Comparison of ENCODE assay signal across 12 cellular contexts in genomic region chr3:122691195-122691594, GRCh38. TPM values are rescaled to one million over a fixed set of nuclear protein-coding genes. Genes with fewer than 3 reads are reported as not detected.
DNase-seq lines count a peak whose midpoint lies in the region; ATAC-seq, FAIRE-seq and TF ChIP-seq lines count a peak whose summit lies in the region.
"Had no signal": no experiment of that assay in that cellular context is flagged by ENCODE, and none has a peak within 500 bp of the region (broad histone marks: within the 10 kb centered on the region; RNA-seq: fewer than 3 reads in every experiment).

No MANE protein-coding gene starts in this region.

- H2BK5ac ChIP-seq in trophoblast cell (ENCODE audit: low read depth, low read length, poor library complexity) = no peak overlapping the region

- POLR2A ChIA-PET in HepG2 (lab: Yijun Ruan, JAX) = interaction anchor here (0.6 to 1.0 kb wide), 2 partner anchors 12 to 285 kb away, joined by 3 read pairs; no protein-coding TSS in a partner anchor

- DNase-seq in RCC 7860 (ENCODE audit: low spot score) (peak; percentile 73), HepG2 (ENCODE audit: low spot score) (peak; percentile 80), Karpas-422 (no peak), trophoblast cell (no peak), SW480 (ENCODE audit: low spot score) (no peak)
- DNase-seq: activated CD4-positive, alpha-beta T cell treated with anti-CD3 and anti-CD28 coated beads, Interleukin-2, amount 50 U/mL, for 4 hours; colonic mucosa; upper lobe of left lung had no signal

- no TSS peak for BruUV-seq in HepG2 (replicated peaks; lab: Mats Ljungman, UMichigan)

- no peak overlapping the region for H2BK12ac ChIP-seq in trophoblast cell (ENCODE audit: low read length)

- no peak for TF ChIP-seq EP300 in HepG2 (IDR thresholded peaks at IDR 0.05; ENCODE audit: low read depth in 2 of 2, low read length in 2 of 2)
- no peak; the same call in 1 of the 2 replicates for TF ChIP-seq EP300 in HepG2 (CRISPR knock-in tag; IDR thresholded peaks at IDR 0.05; ENCODE audit: borderline replicate concordance)

- H4K91ac ChIP-seq in trophoblast cell (ENCODE audit: low read depth, low read length) = no peak overlapping the region

- H3K14ac ChIP-seq in trophoblast cell (ENCODE audit: low read length) = no peak overlapping the region

- H3K4ac ChIP-seq in trophoblast cell (ENCODE audit: low read depth, low read length) = no peak overlapping the region

- H2BK120ac ChIP-seq in trophoblast cell (ENCODE audit: insufficient read depth, low read length, poor library complexity) = no peak overlapping the region

- no peak overlapping the region for H2AFZ ChIP-seq in HepG2 (ENCODE audit: low read length)
- no peak overlapping the region for H2AFZ ChIP-seq in Karpas-422 (ENCODE audit: low read length)
- no peak overlapping the region for H2AFZ ChIP-seq in trophoblast cell (ENCODE audit: insufficient read depth, low read length, poor library complexity)

- in situ Hi-C loops in HepG2 (cut with HindIII; ENCODE audit: extremely low pct_ligation_motif_present, low pct_unique_long_range_greater_than_20kb) = loop anchor here (25.0 kb wide), 1 partner anchor 1129 kb away; the partner anchor contains the start of gene ARGFX

- TF ChIP-seq RAD21 in HepG2 (CRISPR knock-in tag; IDR thresholded peaks at IDR 0.05) = no peak

- H3K79me1 ChIP-seq in trophoblast cell (ENCODE audit: low read length) = no peaks in the 10 kb centered on the region

- peak overlapping the region; percentile 6; the same call in 1 of the 2 replicates for H3K4me2 ChIP-seq in HepG2 (ENCODE audit: low read depth, low read length)
- no peak overlapping the region for H3K4me2 ChIP-seq in Karpas-422 (ENCODE audit: low read depth, low read length, poor library complexity, severe bottlenecking)
- no peak overlapping the region for H3K4me2 ChIP-seq in trophoblast cell (ENCODE audit: low read length)

- H3K23ac ChIP-seq in trophoblast cell (ENCODE audit: low read length) = no peak overlapping the region

- no peaks in the 10 kb centered on the region for H3K9me2 ChIP-seq in Karpas-422 (replicated peaks; ENCODE audit: insufficient read depth, low read length)

- ATAC-seq in GM18511 (IDR thresholded peaks at IDR 0.05; ENCODE audit: unreplicated experiment) (peak; percentile 88), HG02623 (IDR thresholded peaks at IDR 0.05; ENCODE audit: unreplicated experiment) (peak; percentile 59), HepG2 (peak; percentile 93), HG03135 (IDR thresholded peaks at IDR 0.05; ENCODE audit: unreplicated experiment) (no peak)

- TF ChIP-seq POLR2A in HepG2 (IDR thresholded peaks at IDR 0.05; ENCODE audit: insufficient read depth in 1 of 2, low read depth in 2 of 2, low read length in 2 of 2) = no peak

- no peaks in the 10 kb centered on the region for H3K9me3 ChIP-seq in HepG2 (ENCODE audit: low read length)
- no peaks in the 10 kb centered on the region; the same call in 1 of the 2 replicates for H3K9me3 ChIP-seq in Karpas-422 (ENCODE audit: low read length)
- H3K9me3 ChIP-seq in trophoblast cell (ENCODE audit: insufficient read depth, low read depth, low read length) = no peaks in the 10 kb centered on the region
- H3K9me3 ChIP-seq: colonic mucosa, upper lobe of left lung had no signal

- H3K4me3 ChIP-seq in HepG2 (replicated peaks in 1 of 3; ENCODE audit: insufficient read depth in 1 of 3, low read depth in 2 of 3, low read length in 3 of 3) = no peak overlapping the region
- no peak overlapping the region for H3K4me3 ChIP-seq in Karpas-422 (ENCODE audit: low read length)
- no peak overlapping the region for H3K4me3 ChIP-seq in trophoblast cell (ENCODE audit: low read depth, low read length)
- H3K4me3 ChIP-seq: colonic mucosa, upper lobe of left lung had no signal

- H3K79me2 ChIP-seq in HepG2 (ENCODE audit: insufficient read depth, low read length) (no peaks in the 10 kb centered on the region), Karpas-422 (ENCODE audit: low read length) (no peaks in the 10 kb centered on the region), trophoblast cell (ENCODE audit: control insufficient read depth, insufficient read depth, low read length, poor library complexity) (no peaks in the 10 kb centered on the region)

- H4K12ac ChIP-seq in trophoblast cell (ENCODE audit: low read depth, low read length) = no peak overlapping the region

- H3K36me3 ChIP-seq in HepG2 (replicated peaks in 1 of 2; ENCODE audit: control insufficient read depth in 1 of 2, insufficient read depth in 2 of 2, low read length in 2 of 2) (peaks cover 0 to 7% of the 10 kb centered on the region in 2 experiments; a peak in 2 of 5 replicates), Karpas-422 (ENCODE audit: insufficient read depth, low read length) (peaks cover 4% of the 10 kb centered on the region; the same call in 1 of the 2 replicates), trophoblast cell (ENCODE audit: control insufficient read depth in 1 of 2, insufficient read depth in 2 of 2, low read length in 2 of 2) (peaks cover 0 to 3% of the 10 kb centered on the region in 2 experiments)

- H3K27ac ChIP-seq in HepG2 (ENCODE audit: extremely low read length, insufficient read depth, low read length) (peak overlapping the region; percentile 37), Karpas-422 (ENCODE audit: low read length) (no peak overlapping the region), trophoblast cell (ENCODE audit: low read depth, low read length) (no peak overlapping the region)
- H3K27ac ChIP-seq: colonic mucosa, upper lobe of left lung had no signal

- FAIRE-seq in RCC 7860 (lab: Jason Lieb, UNC) (peak; percentile 96), HepG2 (lab: Jason Lieb, UNC) (peak; percentile 48)
- FAIRE-seq: HTR-8/SVneo had no signal

- WGBS in HepG2 (ENCODE audit: low lambda C conversion rate) = 19% methylated on average over 4 of the region's 4 CpGs
- WGBS in trophoblast cell (ENCODE audit: extremely low coverage, insufficient coverage, insufficient read length) = no CpG with 5 or more reads among the region's 4 CpGs

- no peak overlapping the region for H3K18ac ChIP-seq in trophoblast cell (ENCODE audit: low read length)

- H3K27me3 ChIP-seq in HepG2 (ENCODE audit: control insufficient read depth in 1 of 2, insufficient read depth in 2 of 2, low read length in 2 of 2) (no peaks in the 10 kb centered on the region), Karpas-422 (ENCODE audit: low read length) (no peaks in the 10 kb centered on the region), trophoblast cell (ENCODE audit: insufficient read depth, low read length) (no peaks in the 10 kb centered on the region)
- H3K27me3 ChIP-seq: colonic mucosa, upper lobe of left lung had no signal

- no peak overlapping the region for H3K9ac ChIP-seq in HepG2 (ENCODE audit: insufficient read depth, low read depth, low read length)
- H3K9ac ChIP-seq in Karpas-422 (ENCODE audit: low read length) = no peak overlapping the region
- no peak overlapping the region for H3K9ac ChIP-seq in trophoblast cell (ENCODE audit: low read length)

- intact Hi-C loops in HepG2 (cut with micrococcal nuclease; ENCODE audit: unreplicated experiment) = loop anchor here (1.0 kb wide), 1 partner anchor 11 kb away; the partner anchor contains the start of gene PARP14

- H4K8ac ChIP-seq in trophoblast cell (ENCODE audit: low read depth, low read length) = no peak overlapping the region

- no peak overlapping the region for H2AK5ac ChIP-seq in trophoblast cell (ENCODE audit: low read length)

- CTCF ChIA-PET in HepG2 (lab: Yijun Ruan, JAX; ENCODE audit: low intra/inter-chr PET ratio, low total read pairs) = no interaction called here

- no peak for TF ChIP-seq CTCF in HepG2 (CRISPR knock-in tag; IDR thresholded peaks at IDR 0.05)

- H4K20me1 ChIP-seq in HepG2 (ENCODE audit: insufficient read depth, low read length) (no peaks in the 10 kb centered on the region), Karpas-422 (ENCODE audit: insufficient read depth, low read depth, low read length) (no peaks in the 10 kb centered on the region)

- peaks cover 49% of the 10 kb centered on the region for H3K4me1 ChIP-seq in HepG2 (ENCODE audit: insufficient read depth, low read length)
- H3K4me1 ChIP-seq in Karpas-422 (ENCODE audit: low read length) = peaks cover 20% of the 10 kb centered on the region
- H3K4me1 ChIP-seq in trophoblast cell (ENCODE audit: control insufficient read depth in 1 of 2, insufficient read depth in 2 of 2, low read length in 2 of 2) = peaks cover 8 to 15% of the 10 kb centered on the region in 2 experiments
- H3K4me1 ChIP-seq: colonic mucosa had no signal

TF ChIP-seq in HepG2, 621 proteins besides CTCF, POLR2A, EP300 and RAD21 (continues in another document):
- TF ChIP-seq HDAC1 (CRISPR knock-in tag; IDR thresholded peaks at IDR 0.05) = no peak

RNA-seq across cellular contexts. Expression of gene PARP14, which starts 10.6 kb away (rescaled TPM):
- total RNA-seq in HepG2 (2016; rRNA removed; fragmentation: Illumina TruSeq; extraction: Trizol) = 19.1 and 29.0 TPM in 2 replicates
- total RNA-seq in HepG2 (2016; cell fraction: cytosol; rRNA removed; fragmentation: Illumina TruSeq; extraction: Trizol; ENCODE audit: low read depth) = 1.6 and 2.3 TPM in 2 replicates
- 18.9 and 31.1 TPM in 2 replicates for total RNA-seq in HepG2 (2016; cell fraction: insoluble cytoplasmic fraction; rRNA removed; fragmentation: Illumina TruSeq; extraction: Trizol)
- total RNA-seq in HepG2 (2016; cell fraction: membrane; rRNA removed; fragmentation: Illumina TruSeq; extraction: Trizol) = 3.5 and 4.4 TPM in 2 replicates
- 20.2 and 22.3 TPM in 2 replicates for total RNA-seq in HepG2 (2016; cell fraction: nucleus; rRNA removed; fragmentation: Illumina TruSeq; extraction: Trizol)
- 9.0 and 11.8 TPM in 2 replicates for polyA plus RNA-seq in HepG2 (2011; rRNA removed)
- 4.3 and 7.9 TPM in 2 replicates for polyA plus RNA-seq in HepG2 (2011; cell fraction: cytosol; rRNA removed)
- polyA plus RNA-seq in HepG2 (2011; cell fraction: nucleus; rRNA removed) = 9.8 and 15.0 TPM in 2 replicates
- 4.6 and 5.2 TPM in 2 replicates for polyA plus RNA-seq in HepG2 (2012)
- 0.84 and 1.1 TPM in 2 replicates for polyA plus RNA-seq in HepG2 (2016; cell fraction: cytosol; fragmentation: Illumina TruSeq; extraction: Trizol; ENCODE audit: low read depth)
- 12.0 and 13.5 TPM in 2 replicates for polyA plus RNA-seq in HepG2 (2016; cell fraction: insoluble cytoplasmic fraction; fragmentation: Illumina TruSeq; extraction: Trizol; ENCODE audit: low read depth)
- 1.2 and 1.3 TPM in 2 replicates for polyA plus RNA-seq in HepG2 (2016; cell fraction: membrane; fragmentation: Illumina TruSeq; extraction: Trizol; ENCODE audit: low read depth)
- 18.1 and 19.5 TPM in 2 replicates for polyA plus RNA-seq in HepG2 (2016; cell fraction: nucleus; fragmentation: Illumina TruSeq; extraction: Trizol; ENCODE audit: insufficient read depth, low read depth)
- polyA minus RNA-seq in HepG2 (2011; rRNA and poly(A)+ RNA removed; ENCODE audit: low replicate concordance) = 11.0 and 43.0 TPM in 2 replicates
- 8.9 and 14.8 TPM in 2 replicates for polyA minus RNA-seq in HepG2 (2011; cell fraction: cytosol; rRNA and poly(A)+ RNA removed)
- polyA minus RNA-seq in HepG2 (2011; cell fraction: nucleus; rRNA and poly(A)+ RNA removed) = 35.8 and 42.8 TPM in 2 replicates
- 15.4 and 18.7 TPM in 2 replicates for total RNA-seq in Karpas-422 (2014; rRNA removed; shearing (Covaris generic); ENCODE audit: low replicate concordance)
- polyA plus RNA-seq in trophoblast cell (2013) = 3.0 and 3.7 TPM in 2 replicates

Comparison
In these comparisons a context has a peak if more than half of its experiments do, and no peak if none do; other contexts are left out.
1. DNase-seq: peak in RCC 7860 (single experiment) and HepG2 (single experiment); none in Karpas-422 (single experiment), trophoblast cell (0 of 2) and SW480 (single experiment).